ENCODE assay signal across 8 cellular contexts in the genomic region with DNA sequence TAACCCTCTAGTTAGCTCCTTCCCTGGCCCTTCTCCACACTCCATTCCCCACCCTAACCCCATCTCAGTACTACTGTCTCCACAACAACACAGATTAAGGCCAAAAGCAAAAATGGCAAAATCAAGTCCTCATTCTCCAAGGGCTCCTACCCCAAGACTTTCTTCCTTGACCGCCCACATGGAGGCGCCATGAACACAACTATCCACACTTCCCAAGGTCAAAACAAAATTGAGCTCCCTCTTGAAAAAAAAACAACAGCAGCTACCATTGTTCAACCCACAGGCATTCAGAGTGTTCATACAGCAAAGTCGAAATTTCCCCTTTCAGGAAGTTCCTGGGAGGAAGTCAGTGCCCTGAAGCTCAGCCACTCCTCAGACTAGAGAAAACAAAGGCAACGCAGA. TPM values are rescaled to one million over a fixed set of nuclear protein-coding genes. Genes with fewer than 3 reads are reported as not detected.
A peak's percentile ranks its signal among the peaks of the same experiment; 100 is the strongest.
DNase-seq lines count a peak whose midpoint lies in the region; ATAC-seq and TF ChIP-seq lines count a peak whose summit lies in the region.

No MANE protein-coding gene starts in this region.

- peaks cover 40% of the 10 kb centered on the region for H4K20me1 ChIP-seq in SK-N-SH (ENCODE audit: insufficient read depth)

- no peaks in the 10 kb centered on the region for H3K9me2 ChIP-seq in SK-N-SH

- peaks cover 13% of the 10 kb centered on the region for H3F3A ChIP-seq in SK-N-SH (replicated peaks; ENCODE audit: insufficient read depth)

- WGBS in SK-N-SH (ENCODE audit: low lambda C conversion rate) = 66% methylated on average over 3 of the region's 4 CpGs
- 46% methylated on average over 4 of the region's 4 CpGs for WGBS in right cardiac atrium

- no peak for TF ChIP-seq EP300 in SK-N-SH (IDR thresholded peaks at IDR 0.05; ENCODE audit: borderline replicate concordance in 1 of 2, low read depth in 1 of 2, low read length in 1 of 2)

- H3K27ac ChIP-seq in SK-N-SH (ENCODE audit: low read depth in 2 of 2, low read length in 1 of 2) (peak overlapping the region; percentile 5 to 42; a peak in 2 of 4 replicates), right cardiac atrium (ENCODE audit: low read length) (peak overlapping the region; percentile 70)

- intact Hi-C loops in right cardiac atrium (cut with DNase I) (loop anchor here in 3 of 4 donors (5.0 to 10.0 kb wide), 3 partner anchors 48 to 60 kb away; partner anchors contain the start of gene GNAQ (in 1 of the 3)), sciatic nerve (cut with DNase I) (loop anchor here (10.0 kb wide), 1 partner anchor 58 kb away; the partner anchor contains the start of gene GNAQ)

- H3K9ac ChIP-seq in SK-N-SH = no peak overlapping the region

- H3K4me2 ChIP-seq in SK-N-SH = peak overlapping the region; percentile 55; the same call in 1 of the 2 replicates

- POLR2A ChIA-PET in SK-N-SH (lab: Yijun Ruan, JAX) = no interaction called here

- DNase-seq in AG09319 (ENCODE audit: extremely low read depth, low read depth) (no peak), H7 (peak; percentile 20), SK-N-SH (peak; percentile 25), anterior cingulate cortex (lab: John Stamatoyannopoulos, UW) (peak in 50 of 58 donors; percentile 6 to 79 (median 45)), right cardiac atrium (peak; percentile 59 to 89 (median 83)), sciatic nerve (ENCODE audit: low spot score) (peak; percentile 77), cerebellar nuclear complex (lab: John Stamatoyannopoulos, UW) (no peak)

- H3K9me3 ChIP-seq in SK-N-SH = no peaks in the 10 kb centered on the region
- H3K9me3 ChIP-seq in right cardiac atrium (ENCODE audit: control insufficient read depth, low read length) = no peaks in the 10 kb centered on the region

- peak; percentile 31 for TF ChIP-seq CTCF in AG09319 (IDR thresholded peaks at IDR 0.05; ENCODE audit: low read depth, low read length)
- TF ChIP-seq CTCF in SK-N-SH (IDR thresholded peaks at IDR 0.05) = peak; percentile 76

- H3K4me1 ChIP-seq in SK-N-SH (ENCODE audit: control insufficient read depth in 1 of 2, insufficient read depth in 2 of 2, low read depth in 1 of 2, low read length in 1 of 2) (peaks cover 10 to 41% of the 10 kb centered on the region in 2 experiments; a peak in 3 of 4 replicates), right cardiac atrium (ENCODE audit: control insufficient read depth, insufficient read depth, low read length) (peaks cover 2% of the 10 kb centered on the region)

- H3K36me3 ChIP-seq in H7 (replicated peaks; ENCODE audit: control insufficient read depth, insufficient read depth, low read length) (no peaks in the 10 kb centered on the region), SK-N-SH (replicated peaks in 1 of 2; ENCODE audit: control insufficient read depth in 1 of 2, insufficient read depth in 2 of 2, low read length in 1 of 2) (peaks cover 0 to 3% of the 10 kb centered on the region in 2 experiments)

- H3K79me2 ChIP-seq in SK-N-SH (ENCODE audit: insufficient read depth) = peaks cover 98% of the 10 kb centered on the region

- no peak overlapping the region for H2AFZ ChIP-seq in SK-N-SH (ENCODE audit: low read depth)

- H3K27me3 ChIP-seq in H7 (ENCODE audit: control insufficient read depth, insufficient read depth, low read length) (no peaks in the 10 kb centered on the region), SK-N-SH (ENCODE audit: insufficient read depth) (no peaks in the 10 kb centered on the region), right cardiac atrium (ENCODE audit: control insufficient read depth, insufficient read depth) (no peaks in the 10 kb centered on the region)

- no peak overlapping the region for H3K4me3 ChIP-seq in H7 (ENCODE audit: insufficient read depth, low read depth, low read length)
- peak overlapping the region in 1 of 2 experiments; percentile 20; a peak in 1 of 4 replicates for H3K4me3 ChIP-seq in SK-N-SH (ENCODE audit: low read depth in 2 of 2, low read length in 1 of 2)
- H3K4me3 ChIP-seq in right cardiac atrium (ENCODE audit: low read length) = no peak overlapping the region

- CTCF ChIA-PET in SK-N-SH (lab: Yijun Ruan, JAX) = interaction anchor here (0.6 to 5.0 kb wide), 22 partner anchors 9 to 544 kb away, joined by 3 to 41 read pairs (median 4); no protein-coding TSS in a partner anchor

- peak; percentile 77 for TF ChIP-seq RAD21 in SK-N-SH (IDR thresholded peaks at IDR 0.05; ENCODE audit: low read length)

- ATAC-seq in right cardiac atrium = peak; percentile 92 to 94
- ATAC-seq in sciatic nerve = peak; percentile 90
- ATAC-seq in HG03457 (IDR thresholded peaks at IDR 0.05; ENCODE audit: unreplicated experiment) = no peak

TF ChIP-seq in SK-N-SH, 30 proteins besides CTCF, POLR2A, EP300 and RAD21:
- TF ChIP-seq TEAD4 (IDR thresholded peaks at IDR 0.05; ENCODE audit: borderline replicate concordance, insufficient read depth) (no peak), MXI1 (IDR thresholded peaks at IDR 0.05; ENCODE audit: low read depth, low read length) (no peak), MEF2A (IDR thresholded peaks at IDR 0.05; ENCODE audit: borderline replicate concordance, low read depth) (no peak), NRF1 (IDR thresholded peaks at IDR 0.05; ENCODE audit: low read depth, low read length) (no peak), RFX5 (IDR thresholded peaks at IDR 0.05; ENCODE audit: low read length) (no peak), SMC3 (IDR thresholded peaks at IDR 0.05; ENCODE audit: low read depth, low read length) (peak; percentile 68), REST (IDR thresholded peaks at IDR 0.05; ENCODE audit: low read depth, low read length) (0 out of 2 replicates have a peak, but pooled peaks have one; percentile 14), TCF12 (IDR thresholded peaks at IDR 0.05) (no peak)

RNA-seq across cellular contexts. Expression of gene GNAQ, which starts 54.4 kb away (rescaled TPM):
- total RNA-seq in H7 (2014; rRNA removed; shearing (Covaris generic)) = 24.8 and 29.8 TPM in 2 replicates
- polyA plus RNA-seq in SK-N-SH (2012; rRNA removed) = 20.9 and 28.5 TPM in 2 replicates
- polyA plus RNA-seq in SK-N-SH (2012; cell fraction: cytosol; rRNA removed) = 35.6 and 46.1 TPM in 2 replicates
- polyA plus RNA-seq in SK-N-SH (2012; cell fraction: nucleus; rRNA removed) = 11.1 and 25.5 TPM in 2 replicates
- total RNA-seq in right cardiac atrium = 10 to 100 TPM in 3 of 4 donors, 1 to 10 TPM in 1; 9.0 to 18.1 (median 16.9) TPM
- 6.0 TPM for polyA plus RNA-seq in right cardiac atrium
- total RNA-seq in sciatic nerve = 97.5 TPM

Comparison
In these comparisons a context has a peak if more than half of its experiments do, and no peak if none do; other contexts are left out.
1. DNase-seq: peak in H7 (single experiment), SK-N-SH (single experiment), anterior cingulate cortex (50 of 58), right cardiac atrium (3 of 3) and sciatic nerve (single experiment); none in AG09319 (single experiment) and cerebellar nuclear complex (0 of 2).